Comparison of ENCODE assay signal across 9 cellular contexts in genomic region chr16:53089434-53090270, GRCh38. TPM values are rescaled to one million over a fixed set of nuclear protein-coding genes. Genes with fewer than 3 reads are reported as not detected.
DNase-seq lines count a peak whose midpoint lies in the region; ATAC-seq, FAIRE-seq and TF ChIP-seq lines count a peak whose summit lies in the region.
"Had no signal": no experiment of that assay in that cellular context is flagged by ENCODE, and none has a peak within 500 bp of the region (broad histone marks: within the 10 kb centered on the region; RNA-seq: fewer than 3 reads in every experiment).

No MANE protein-coding gene starts in this region.

- H3K36me3 ChIP-seq in MG63 (peaks cover 14% of the 10 kb centered on the region), kidney (ENCODE audit: control insufficient read depth in 1 of 2, insufficient read depth in 2 of 2, low read length in 2 of 2) (no peaks in the 10 kb centered on the region)

- no peak for ATAC-seq in GM18511 (IDR thresholded peaks at IDR 0.05; ENCODE audit: unreplicated experiment)
- ATAC-seq in HG03432 (IDR thresholded peaks at IDR 0.05; ENCODE audit: unreplicated experiment), result no peak

- H3K27ac ChIP-seq in kidney (ENCODE audit: low read depth in 2 of 2, low read length in 2 of 2), result peak overlapping the region; percentile 80 to 90
- H3K27ac ChIP-seq in temporal lobe (ENCODE audit: low read depth, low read length), result peak overlapping the region; percentile 68

- peak; percentile 18 for DNase-seq in MG63
- peak; percentile 67 for DNase-seq in astrocyte of the hippocampus (ENCODE audit: low read depth, low spot score)
- DNase-seq in kidney, result no peak
- no peak for DNase-seq in activated CD8-positive, alpha-beta memory T cell treated with anti-CD3 and anti-CD28 coated beads, Interleukin-2, amount 50 U/mL, for 4 hours
- DNase-seq: activated T-cell treated with anti-CD3 and anti-CD28 coated beads, Interleukin-2, amount 50 U/mL, for 1 hour had no signal

- TF ChIP-seq CTCF in kidney (IDR thresholded peaks at IDR 0.05; ENCODE audit: borderline replicate concordance, extremely low read depth, insufficient read depth), result no peak

- intact Hi-C loops in kidney (cut with DNase I), result no loop called here

- FAIRE-seq in kidney (lab: Jason Lieb, UNC), result no peak
- FAIRE-seq: urothelium cell line had no signal

- H3K9ac ChIP-seq in kidney (ENCODE audit: low read length in 2 of 2), result peak overlapping the region in 1 of 2 donors; percentile 37

- H3K4me1 ChIP-seq in kidney (ENCODE audit: control insufficient read depth in 1 of 2, insufficient read depth in 1 of 2, low read depth in 1 of 2, low read length in 2 of 2), result peaks cover 26 to 38% of the 10 kb centered on the region in 2 donors

- H3K9me3 ChIP-seq in MG63 (no peaks in the 10 kb centered on the region), kidney (ENCODE audit: control insufficient read depth in 1 of 2, low read length in 2 of 2) (no peaks in the 10 kb centered on the region)

- H3K4me3 ChIP-seq in MG63 (no peak overlapping the region), kidney (ENCODE audit: low read length in 2 of 2) (no peak overlapping the region)

- H3K27me3 ChIP-seq in MG63, result no peaks in the 10 kb centered on the region

RNA-seq across cellular contexts. Expression of gene CHD9, which starts 34.9 kb away (rescaled TPM):
- total RNA-seq in MG63 (2014; rRNA removed; shearing (Covaris generic); ENCODE audit: low replicate concordance), result 27.9 and 51.1 TPM in 2 replicates
- 83.7 TPM for total RNA-seq in kidney
- 9.4 TPM for polyA plus RNA-seq in kidney (ENCODE audit: insufficient read depth, low read depth, low replicate concordance)
- total RNA-seq in temporal lobe, result 156 TPM

RNA-seq across cellular contexts. Expression of gene CHD9NB, which starts 37.0 kb away (rescaled TPM):
- total RNA-seq in MG63 (2014; rRNA removed; shearing (Covaris generic); ENCODE audit: low replicate concordance), result 0.27 and 2.6 TPM in 2 replicates
- total RNA-seq in kidney (26.2 TPM), temporal lobe (0.25 TPM)
- polyA plus RNA-seq in kidney (ENCODE audit: insufficient read depth, low read depth, low replicate concordance), result 9.8 TPM

Comparison
In these comparisons a context has a peak if more than half of its experiments do, and no peak if none do; other contexts are left out.
1. DNase-seq: peak in MG63 (single experiment) and astrocyte of the hippocampus (single experiment); none in kidney (single experiment) and activated CD8-positive, alpha-beta memory T cell treated with anti-CD3 and anti-CD28 coated beads, Interleukin-2, amount 50 U/mL, for 4 hours (single experiment).